Comparison of ENCODE assay signal across 8 cellular contexts in genomic region chr1:26530540-26530897, GRCh38. TPM values are rescaled to one million over a fixed set of nuclear protein-coding genes. Genes with fewer than 3 reads are reported as not detected.
DNase-seq lines count a peak whose midpoint lies in the region; ATAC-seq and TF ChIP-seq lines count a peak whose summit lies in the region.

No MANE protein-coding gene starts in this region.

- H3K27ac ChIP-seq in SJCRH30 = no peak overlapping the region
- H3K27ac ChIP-seq in foreskin keratinocyte = peak overlapping the region; percentile 39
- H3K27ac ChIP-seq in skin epidermis = peak overlapping the region in 20 of 21 experiments; percentile 31 to 87 (median 76)

- TF ChIP-seq CTCF in foreskin keratinocyte (conservative IDR thresholded peaks at IDR 0.05) = no peak

- ATAC-seq in GM19395 (IDR thresholded peaks at IDR 0.05; ENCODE audit: unreplicated experiment) (peak; percentile 13), foreskin keratinocyte (peak; percentile 2), GM19463 (IDR thresholded peaks at IDR 0.05; ENCODE audit: unreplicated experiment) (no peak)

- H3K27me3 ChIP-seq in SJCRH30 (no peaks in the 10 kb centered on the region), foreskin keratinocyte (no peaks in the 10 kb centered on the region)

- no peak for DNase-seq in SJCRH30
- no peak for DNase-seq in foreskin keratinocyte
- no peak for DNase-seq in DMS79 (lab: John Stamatoyannopoulos, UW)
- no peak for DNase-seq in hippocampal formation (lab: John Stamatoyannopoulos, UW)
- no peak for DNase-seq in NCI-H524 (lab: John Stamatoyannopoulos, UW)

- no peaks in the 10 kb centered on the region for H3K9me3 ChIP-seq in SJCRH30 (replicated peaks)

- H3K36me3 ChIP-seq in SJCRH30 = no peaks in the 10 kb centered on the region

- H3K4me1 ChIP-seq in SJCRH30 (peaks cover 32% of the 10 kb centered on the region), foreskin keratinocyte (peaks cover 4% of the 10 kb centered on the region)

- H3K4me3 ChIP-seq in SJCRH30 = peak overlapping the region; percentile 71
- H3K4me3 ChIP-seq in skin epidermis = peak overlapping the region; percentile 52 to 94 (median 78)

RNA-seq across cellular contexts. Expression of gene RPS6KA1, which starts 1.0 kb away (rescaled TPM):
- total RNA-seq in SJCRH30 (2014; rRNA removed; shearing (Covaris generic)) = 22.5 and 22.7 TPM in 2 replicates
- 86.4 and 91.6 TPM in 2 replicates for total RNA-seq in foreskin keratinocyte
- 57.7 and 65.0 TPM in 2 replicates for polyA plus RNA-seq in foreskin keratinocyte

RNA-seq across cellular contexts. Expression of gene HMGN2, which starts 58.3 kb away (rescaled TPM):
- 1,603 and 1,653 TPM in 2 replicates for total RNA-seq in SJCRH30 (2014; rRNA removed; shearing (Covaris generic))
- total RNA-seq in foreskin keratinocyte = 403 and 474 TPM in 2 replicates
- polyA plus RNA-seq in foreskin keratinocyte = 515 and 649 TPM in 2 replicates
